ENCODE assay signal across 18 cellular contexts in the genomic region with DNA sequence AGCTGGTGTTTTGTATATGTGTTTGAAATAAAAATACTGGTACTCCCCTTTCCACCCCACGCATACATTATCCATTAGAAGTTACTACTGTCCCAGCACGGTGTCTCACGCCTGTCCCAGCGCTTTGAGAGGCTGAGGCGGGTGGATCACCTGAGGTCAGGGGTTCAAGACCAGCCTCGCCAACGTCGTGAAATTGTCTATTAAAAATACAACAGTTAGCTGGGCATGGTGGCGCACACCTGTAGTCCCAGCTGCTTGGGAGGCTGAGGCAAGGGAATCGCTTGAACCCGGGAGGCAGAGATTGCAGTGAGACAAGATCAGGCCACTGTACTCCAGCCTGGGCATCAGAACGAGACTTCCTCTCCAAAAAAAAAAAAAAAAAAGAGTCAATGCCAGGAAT. TPM values are rescaled to one million over a fixed set of nuclear protein-coding genes. Genes with fewer than 3 reads are reported as not detected.
DNase-seq lines count a peak whose midpoint lies in the region; ATAC-seq, FAIRE-seq and TF ChIP-seq lines count a peak whose summit lies in the region.
"Had no signal": no experiment of that assay in that cellular context is flagged by ENCODE, and none has a peak within 500 bp of the region (broad histone marks: within the 10 kb centered on the region; RNA-seq: fewer than 3 reads in every experiment).

No MANE protein-coding gene starts in this region.

- H3K36me3 ChIP-seq in IMR-90 (ENCODE audit: control insufficient read depth, insufficient read depth, low read length) (peaks cover 3% of the 10 kb centered on the region), K562 (ENCODE audit: control insufficient read depth, insufficient read depth, low read length) (no peaks in the 10 kb centered on the region; the same call in 2 of the 3 replicates), neural progenitor cell (no peaks in the 10 kb centered on the region), upper lobe of right lung (peaks cover 9% of the 10 kb centered on the region), gastroesophageal sphincter (peaks cover 0 to 6% of the 10 kb centered on the region in 2 donors)
- H3K36me3 ChIP-seq: right lobe of liver had no signal

- TF ChIP-seq CTCF in IMR-90 (conservative IDR thresholded peaks at IDR 0.05; ENCODE audit: low read depth, low read length) (no peak), K562 (IDR thresholded peaks at IDR 0.05 in 2 of 3, conservative IDR thresholded peaks at IDR 0.05 in 1 of 3; ENCODE audit: insufficient read depth in 2 of 3, low read depth in 1 of 3, low read length in 3 of 3) (no peak), neural progenitor cell (IDR thresholded peaks at IDR 0.05) (no peak), upper lobe of right lung (IDR thresholded peaks at IDR 0.05) (no peak), gastroesophageal sphincter (IDR thresholded peaks at IDR 0.05) (no peak)

- H3K36me3 Mint-ChIP-seq in activated CD4-positive, alpha-beta T cell treated with anti-CD3 and anti-CD28 coated beads, Interleukin-2, amount 10 ng/mL, durations not matched to agents 7 days and 5 days (ENCODE audit: low read depth) = peaks cover 10% of the 10 kb centered on the region
- peaks cover 2% of the 10 kb centered on the region for H3K36me3 Mint-ChIP-seq in neural progenitor cell

- no peak for TF ChIP-seq EP300 in K562 (IDR thresholded peaks at IDR 0.05; ENCODE audit: low read length)
- no peak for TF ChIP-seq EP300 in gastroesophageal sphincter (IDR thresholded peaks at IDR 0.05)

- H3K4me3 ChIP-seq in IMR-90 (ENCODE audit: insufficient read depth, low read depth, low read length) = no peak overlapping the region
- no peak overlapping the region for H3K4me3 ChIP-seq in K562
- H3K4me3 ChIP-seq in neural progenitor cell = no peak overlapping the region
- H3K4me3 ChIP-seq in upper lobe of right lung = no peak overlapping the region
- no peak overlapping the region for H3K4me3 ChIP-seq in gastroesophageal sphincter
- H3K4me3 ChIP-seq: coronary artery, right lobe of liver had no signal

- no peak overlapping the region for H3K23ac ChIP-seq in IMR-90 (ENCODE audit: low read depth, low read length)

- H3K9me3 ChIP-seq in IMR-90 (ENCODE audit: control insufficient read depth, insufficient read depth, low read length) = no peaks in the 10 kb centered on the region
- H3K9me3 ChIP-seq in K562 (replicated peaks; ENCODE audit: control insufficient read depth, insufficient read depth, low read depth, low read length) = no peaks in the 10 kb centered on the region
- no peaks in the 10 kb centered on the region for H3K9me3 ChIP-seq in neural progenitor cell (ENCODE audit: low read depth)
- no peaks in the 10 kb centered on the region for H3K9me3 ChIP-seq in upper lobe of right lung
- H3K9me3 ChIP-seq in gastroesophageal sphincter = no peaks in the 10 kb centered on the region
- H3K9me3 ChIP-seq: right lobe of liver had no signal

- intact Hi-C loops in IMR-90 (cut with micrococcal nuclease) = no loop called here
- intact Hi-C loops in K562 (cut with micrococcal nuclease) = no loop called here
- intact Hi-C loops in upper lobe of right lung (cut with DNase I) = no loop called here

- H3K27ac Mint-ChIP-seq in activated CD4-positive, alpha-beta T cell treated with anti-CD3 and anti-CD28 coated beads, Interleukin-2, amount 10 ng/mL, durations not matched to agents 7 days and 5 days = peak overlapping the region; percentile 19
- no peak overlapping the region for H3K27ac Mint-ChIP-seq in neural progenitor cell
- H3K27ac Mint-ChIP-seq: nephron progenitor cell; T-helper 1 cell treated with Interleukin-12 subunit alpha and Interleukin-12 subunit beta and Interleukin-4 antibody, amounts not matched to agents 30 μg/mL and 1 μg/mL, for 36 hours had no signal

- H3K4me1 ChIP-seq in IMR-90 (ENCODE audit: control insufficient read depth, insufficient read depth, low read length) = peaks cover 3% of the 10 kb centered on the region; the same call in 1 of the 2 replicates
- peaks cover 0 to 16% of the 10 kb centered on the region in 2 experiments; a peak in 4 of 5 replicates for H3K4me1 ChIP-seq in K562 (replicated peaks in 1 of 2; ENCODE audit: control insufficient read depth in 2 of 2, insufficient read depth in 2 of 2, low read length in 2 of 2)
- peaks cover 35% of the 10 kb centered on the region for H3K4me1 ChIP-seq in neural progenitor cell
- peaks cover 48% of the 10 kb centered on the region for H3K4me1 ChIP-seq in upper lobe of right lung
- H3K4me1 ChIP-seq in gastroesophageal sphincter = peaks cover 8 to 73% (median 13%) of the 10 kb centered on the region in 3 donors

- H3K9ac ChIP-seq in IMR-90 (ENCODE audit: low read depth, low read length) (no peak overlapping the region), K562 (ENCODE audit: insufficient read depth in 1 of 2, low read depth in 2 of 2, low read length in 2 of 2) (no peak overlapping the region), neural progenitor cell (no peak overlapping the region)

- peaks cover 13 to 49% of the 10 kb centered on the region in 2 experiments for H3K79me1 ChIP-seq in IMR-90 (ENCODE audit: low read depth in 1 of 2, low read length in 2 of 2)

- H3K4ac ChIP-seq in IMR-90 (ENCODE audit: low read depth, low read length) = no peak overlapping the region

- no peak overlapping the region for H2AK5ac ChIP-seq in IMR-90 (ENCODE audit: low read depth, low read length)

- H3K4me1 Mint-ChIP-seq in activated CD4-positive, alpha-beta T cell treated with anti-CD3 and anti-CD28 coated beads, Interleukin-2, amount 10 ng/mL, durations not matched to agents 7 days and 5 days = peaks cover 53% of the 10 kb centered on the region
- peaks cover 37% of the 10 kb centered on the region for H3K4me1 Mint-ChIP-seq in neural progenitor cell

- TF ChIP-seq RAD21 in IMR-90 (IDR thresholded peaks at IDR 0.05; ENCODE audit: low read length) (no peak), K562 (CRISPR knock-in tag; conservative IDR thresholded peaks at IDR 0.05 in 1 of 2, IDR thresholded peaks at IDR 0.05 in 1 of 2) (no peak)

- no peak overlapping the region for H3K56ac ChIP-seq in IMR-90 (ENCODE audit: extremely low read depth, insufficient read depth, low read length)

- no peak overlapping the region for H3K14ac ChIP-seq in IMR-90 (replicated peaks; ENCODE audit: low read depth, low read length)

- WGBS in IMR-90 (ENCODE audit: extremely low coverage in 2 of 2, insufficient read length in 1 of 2), 2 experiments = 100% methylated on average over 1 of the region's 12 CpGs; no CpG with 5 or more reads in 1 of the 2 experiments
- 97% methylated on average over 12 of the region's 12 CpGs for WGBS in K562 (ENCODE audit: insufficient coverage, low coverage, missing lambda C conversion rate)
- WGBS in gastroesophageal sphincter (ENCODE audit: low coverage in 1 of 2), 2 donors = 20 to 40% methylated on average over 1 to 2 of the region's 12 CpGs

- peaks cover 49% of the 10 kb centered on the region for H3F3A ChIP-seq in neural progenitor cell (ENCODE audit: low read depth)

- H2BK20ac ChIP-seq in IMR-90 (ENCODE audit: low read depth, low read length) = no peak overlapping the region

- peaks cover 50% of the 10 kb centered on the region for H3K79me2 ChIP-seq in K562 (ENCODE audit: control insufficient read depth, insufficient read depth, low read length)
- H3K79me2 ChIP-seq in neural progenitor cell (ENCODE audit: low read depth) = peaks cover 67% of the 10 kb centered on the region

- H4K91ac ChIP-seq in IMR-90 (ENCODE audit: insufficient read depth, low read depth, low read length) = no peak overlapping the region

- H4K20me1 ChIP-seq in IMR-90 (ENCODE audit: insufficient read depth, low read length) (peaks cover 33% of the 10 kb centered on the region), K562 (replicated peaks; ENCODE audit: control insufficient read depth, insufficient read depth, low read length) (no peaks in the 10 kb centered on the region; the same call in none of the 2 replicates), neural progenitor cell (ENCODE audit: low read depth) (peaks cover 42% of the 10 kb centered on the region)

- no TSS peak for BruUV-seq in IMR-90 (replicated peaks; lab: Mats Ljungman, UMichigan)
- BruUV-seq in K562 (replicated peaks; lab: Mats Ljungman, UMichigan) = no TSS peak

- no peak overlapping the region for H2BK15ac ChIP-seq in IMR-90 (ENCODE audit: low read depth, low read length)

- no peak for DNase-seq in activated CD4-positive, alpha-beta T cell treated with anti-CD3 and anti-CD28 coated beads, Interleukin-2, amount 10 ng/mL, durations not matched to agents 7 days and 5 days
- no peak for DNase-seq in activated CD4-positive, alpha-beta T cell treated with anti-CD3 and anti-CD28 coated beads, Interleukin-2, amount 50 U/mL, for 4 hours
- DNase-seq in IMR-90 = no peak
- no peak for DNase-seq in K562 (ENCODE audit: extremely low read depth in 1 of 4, low spot score in 3 of 4)
- DNase-seq in neural progenitor cell (ENCODE audit: low spot score) = no peak
- DNase-seq in upper lobe of right lung = no peak
- no peak for DNase-seq in LoVo (ENCODE audit: low spot score)
- DNase-seq: activated CD4-positive, alpha-beta T cell treated with anti-CD3 and anti-CD28 coated beads, Interleukin-2, amount 50 U/mL, for 48 hours; GDM1; left cardiac atrium; NCI-H187 treated with DMSO at 0.1 percent for 48 hours; nephron progenitor cell; right lobe of liver; stimulated activated CD4-positive, alpha-beta T cell treated with anti-CD3 and anti-CD28 coated beads, Interleukin-4, amount 100 ng/mL, for 1 hour had no signal

- H3K9me3 Mint-ChIP-seq in activated CD4-positive, alpha-beta T cell treated with anti-CD3 and anti-CD28 coated beads, Interleukin-2, amount 10 ng/mL, durations not matched to agents 7 days and 5 days = no peaks in the 10 kb centered on the region
- H3K9me3 Mint-ChIP-seq in neural progenitor cell = no peaks in the 10 kb centered on the region
- H3K9me3 Mint-ChIP-seq: nephron progenitor cell; T-helper 1 cell treated with Interleukin-12 subunit alpha and Interleukin-12 subunit beta and Interleukin-4 antibody, amounts not matched to agents 30 μg/mL and 1 μg/mL, for 36 hours had no signal

- in situ Hi-C loops in IMR-90 (cut with MboI; ENCODE audit: low sequenced_read_pairs) (no loop called here), K562 (cut with MboI) (no loop called here)

- H3K27me3 ChIP-seq in IMR-90 (ENCODE audit: control insufficient read depth, insufficient read depth, low read length) (no peaks in the 10 kb centered on the region), K562 (ENCODE audit: control insufficient read depth in 2 of 2, insufficient read depth in 2 of 2, low read length in 2 of 2) (no peaks in the 10 kb centered on the region), neural progenitor cell (no peaks in the 10 kb centered on the region), upper lobe of right lung (no peaks in the 10 kb centered on the region), gastroesophageal sphincter (no peaks in the 10 kb centered on the region)
- H3K27me3 ChIP-seq: right lobe of liver had no signal

- ATAC-seq in IMR-90 (ENCODE audit: low read depth) (no peak), K562 (no peak), upper lobe of right lung (no peak), gastroesophageal sphincter (no peak)
- ATAC-seq: left cardiac atrium, right lobe of liver had no signal

- no peak overlapping the region for H2AFZ ChIP-seq in IMR-90 (replicated peaks; ENCODE audit: low read length, poor library complexity)
- H2AFZ ChIP-seq in K562 (ENCODE audit: low read depth, low read length) = no peak overlapping the region
- no peak overlapping the region for H2AFZ ChIP-seq in neural progenitor cell (replicated peaks)

- TF ChIP-seq POLR2A in IMR-90 (IDR thresholded peaks at IDR 0.05; ENCODE audit: low read depth, low read length) (no peak), K562 (conservative IDR thresholded peaks at IDR 0.05) (no peak), gastroesophageal sphincter (IDR thresholded peaks at IDR 0.05) (no peak)

- peak overlapping the region; percentile 41 for H3K4me3 Mint-ChIP-seq in activated CD4-positive, alpha-beta T cell treated with anti-CD3 and anti-CD28 coated beads, Interleukin-2, amount 10 ng/mL, durations not matched to agents 7 days and 5 days
- peak overlapping the region; percentile 30 for H3K4me3 Mint-ChIP-seq in neural progenitor cell
- H3K4me3 Mint-ChIP-seq: nephron progenitor cell; T-helper 1 cell treated with Interleukin-12 subunit alpha and Interleukin-12 subunit beta and Interleukin-4 antibody, amounts not matched to agents 30 μg/mL and 1 μg/mL, for 36 hours had no signal

- H3K27ac ChIP-seq in IMR-90 (ENCODE audit: insufficient read depth, low read length) = no peak overlapping the region
- H3K27ac ChIP-seq in K562 (ENCODE audit: extremely low read depth, low read depth, low read length) = no peak overlapping the region
- H3K27ac ChIP-seq in neural progenitor cell = no peak overlapping the region
- no peak overlapping the region for H3K27ac ChIP-seq in upper lobe of right lung
- H3K27ac ChIP-seq in gastroesophageal sphincter = peak overlapping the region in 2 of 4 donors; percentile 13 to 27
- H3K27ac ChIP-seq: HL-60, right lobe of liver had no signal

- POLR2A ChIA-PET in activated CD4-positive, alpha-beta T cell treated with anti-CD3 and anti-CD28 coated beads, Interleukin-2, amount 10 ng/mL, durations not matched to agents 7 days and 5 days (lab: Charles Lee) = no interaction called here
- POLR2A ChIA-PET in IMR-90 (lab: Charles Lee; ENCODE audit: unreplicated experiment) = no interaction called here
- POLR2A ChIA-PET in K562 (lab: Yijun Ruan, JAX) = interaction anchor here (0.6 to 1.7 kb wide), 2 partner anchors 9 to 312 kb away, joined by 3 to 6 read pairs; no protein-coding TSS in a partner anchor

- H3K4me2 ChIP-seq in IMR-90 (ENCODE audit: low read depth, low read length) (no peak overlapping the region; the same call in 1 of the 2 replicates), K562 (ENCODE audit: insufficient read depth, low read length) (no peak overlapping the region), neural progenitor cell (no peak overlapping the region)

- no peaks in the 10 kb centered on the region for H3K27me3 Mint-ChIP-seq in activated CD4-positive, alpha-beta T cell treated with anti-CD3 and anti-CD28 coated beads, Interleukin-2, amount 10 ng/mL, durations not matched to agents 7 days and 5 days
- no peaks in the 10 kb centered on the region for H3K27me3 Mint-ChIP-seq in neural progenitor cell (ENCODE audit: insufficient read depth, low read depth)

- FAIRE-seq in K562 (lab: Jason Lieb, UNC) = no peak

- H2AK9ac ChIP-seq in IMR-90 (replicated peaks; ENCODE audit: low read depth, low read length, poor library complexity) = peak overlapping the region; percentile 15

- no peak overlapping the region for H4K5ac ChIP-seq in IMR-90 (ENCODE audit: low read depth, low read length)

- dilution Hi-C loops in IMR-90 (cut with HindIII; ENCODE audit: low sequenced_read_pairs, unreplicated experiment) = no loop called here

- no peaks in the 10 kb centered on the region for H3K9me1 ChIP-seq in IMR-90 (ENCODE audit: insufficient read depth, low read length)
- no peaks in the 10 kb centered on the region for H3K9me1 ChIP-seq in K562 (ENCODE audit: control insufficient read depth, insufficient read depth, low read length)

- CTCF ChIA-PET in activated CD4-positive, alpha-beta T cell treated with anti-CD3 and anti-CD28 coated beads, Interleukin-2, amount 10 ng/mL, durations not matched to agents 7 days and 5 days (lab: Charles Lee) = interaction anchor here (0.7 kb wide), 1 partner anchor 23 kb away, joined by 3 read pairs; no protein-coding TSS in a partner anchor
- CTCF ChIA-PET in IMR-90 (lab: Yijun Ruan, JAX) = interaction anchor here (0.6 kb wide), 2 partner anchors 404 to 561 kb away, joined by 3 to 5 read pairs; no protein-coding TSS in a partner anchor
- CTCF ChIA-PET in K562 (lab: Yijun Ruan, JAX; ENCODE audit: low intra/inter-chr PET ratio) = interaction anchor here (0.7 kb wide), 1 partner anchor 174 kb away, joined by 3 read pairs; no protein-coding TSS in a partner anchor

- H2BK120ac ChIP-seq in IMR-90 (ENCODE audit: low read depth, low read length) = no peak overlapping the region

- no peak overlapping the region for H3K18ac ChIP-seq in IMR-90 (ENCODE audit: low read depth, low read length)

- H4K8ac ChIP-seq in IMR-90 (ENCODE audit: low read depth in 2 of 2, low read length in 2 of 2) = no peak overlapping the region

- no peak overlapping the region for H2BK5ac ChIP-seq in IMR-90 (ENCODE audit: low read depth, low read length, poor library complexity, severe bottlenecking)

RNA-seq across cellular contexts. Expression of gene HBP1, which starts 2.7 kb away (rescaled TPM):
- total RNA-seq in activated CD4-positive, alpha-beta T cell treated with anti-CD3 and anti-CD28 coated beads, Interleukin-2, amount 10 ng/mL, durations not matched to agents 7 days and 5 days = 10 to 100 TPM; 34.4 to 34.8 TPM
- total RNA-seq in IMR-90 (2012; rRNA removed) (69.9 and 70.0 TPM in 2 replicates), K562 (2014; rRNA removed) (21.2 and 22.6 TPM in 2 replicates), K562 (2014; rRNA removed; fragmentation: Illumina TruSeq; extraction: Trizol) (31.5 and 41.4 TPM in 2 replicates), K562 (2015; rRNA removed; fragmentation: Illumina TruSeq; extraction: Trizol) (16.2 and 18.7 TPM in 2 replicates), K562 (2021) (22.9 and 27.0 TPM in 2 replicates), neural progenitor cell (ENCODE audit: low replicate concordance) (71.7 and 121 TPM in 2 replicates), upper lobe of right lung (74.0 TPM), gastroesophageal sphincter (100 to 1,000 TPM in 3 of 4 donors, 10 to 100 TPM in 1; 57.1 to 126 (median 118) TPM)
- polyA plus RNA-seq in IMR-90 (2012; rRNA removed) (19.0 and 27.1 TPM in 2 replicates), K562 (2011; rRNA removed) (43.4 and 59.9 TPM in 2 replicates), K562 (2014; fragmentation: Illumina TruSeq; extraction: Trizol) (24.1 and 30.7 TPM in 2 replicates), K562 (2014; fragmentation: Nextera tagmentation; extraction: Ambion mirVana) (10 to 100 TPM; 37.9 to 44.9 TPM), K562 (2014; rRNA removed) (16.5 and 20.3 TPM in 2 replicates)
- polyA plus RNA-seq in IMR-90 (2012; cell fraction: cytosol; rRNA removed) = 7.8 and 10.8 TPM in 2 replicates
- polyA plus RNA-seq in IMR-90 (2012; cell fraction: nucleus; rRNA removed; ENCODE audit: low replicate concordance) = 11.3 and 41.1 TPM in 2 replicates
- total RNA-seq in K562 (2011; cell fraction: chromatin; rRNA removed; ENCODE audit: low replicate concordance) = 92.0 and 187 TPM in 2 replicates
- 33.9 and 45.5 TPM in 2 replicates for total RNA-seq in K562 (2011; cell fraction: nucleolus; rRNA removed)
- 81.3 and 111 TPM in 2 replicates for total RNA-seq in K562 (2011; cell fraction: nucleoplasm; rRNA removed)
- polyA plus RNA-seq in K562 (2011; cell fraction: cytosol; rRNA removed) = 17.5 and 26.0 TPM in 2 replicates
- 35.1 and 41.0 TPM in 2 replicates for polyA plus RNA-seq in K562 (2011; cell fraction: nucleus; rRNA removed)
- 35.6 and 44.8 TPM in 2 replicates for polyA plus RNA-seq in K562 (2012)
- 90.1 and 96.8 TPM in 2 replicates for polyA minus RNA-seq in K562 (2011; rRNA and poly(A)+ RNA removed)
- polyA minus RNA-seq in K562 (2011; cell fraction: cytosol; rRNA and poly(A)+ RNA removed) = 16.4 and 22.4 TPM in 2 replicates
- 35.4 and 48.2 TPM in 2 replicates for polyA minus RNA-seq in K562 (2011; cell fraction: nucleus; rRNA and poly(A)+ RNA removed)
